ENCODE assay signal across 8 cellular contexts in genomic region chr10:63421591-63421990, GRCh38. TPM values are rescaled to one million over a fixed set of nuclear protein-coding genes. Genes with fewer than 3 reads are reported as not detected.
DNase-seq lines count a peak whose midpoint lies in the region; ATAC-seq and TF ChIP-seq lines count a peak whose summit lies in the region.

No MANE protein-coding gene starts in this region.

- no peaks in the 10 kb centered on the region for H3K36me3 ChIP-seq in osteoblast (ENCODE audit: insufficient read depth, low read length)

- ATAC-seq in GM18502 (IDR thresholded peaks at IDR 0.05; ENCODE audit: poor library complexity, unreplicated experiment) = peak; percentile 98
- ATAC-seq in GM21529 (IDR thresholded peaks at IDR 0.05; ENCODE audit: unreplicated experiment) = peak; percentile 98
- ATAC-seq in effector memory CD8-positive, alpha-beta T cell (replicated peaks) = peak; percentile 94

- H3K27ac ChIP-seq in osteoblast (ENCODE audit: low read depth, low read length) = no peak overlapping the region

- H3K4me3 ChIP-seq in Jurkat, Clone E6-1 (ENCODE audit: low read length) = no peak overlapping the region
- H3K4me3 ChIP-seq in osteoblast (ENCODE audit: insufficient read depth, low read length) = no peak overlapping the region

- peaks cover 96% of the 10 kb centered on the region for H3K79me2 ChIP-seq in osteoblast (ENCODE audit: insufficient read depth, low read length)

- DNase-seq in Jurkat, Clone E6-1 (ENCODE audit: low read depth, low spot score) = peak; percentile 21
- DNase-seq in effector memory CD8-positive, alpha-beta T cell = no peak
- DNase-seq in COLO668 (lab: John Stamatoyannopoulos, UW; ENCODE audit: unreplicated experiment) (no peak), osteoblast (ENCODE audit: insufficient read length, low spot score, missing footprints) (no peak), LoVo (ENCODE audit: low spot score) (no peak)
- DNase-seq in activated effector memory CD4-positive, alpha-beta T cell treated with anti-CD3 and anti-CD28 coated beads, Interleukin-2, amount 50 U/mL, for 16 hours = no peak

- H3K27ac Mint-ChIP-seq in effector memory CD8-positive, alpha-beta T cell = peak overlapping the region; percentile 71 to 93

- H3K27me3 ChIP-seq in osteoblast (ENCODE audit: insufficient read depth, low read length) = no peaks in the 10 kb centered on the region

- H3K27me3 Mint-ChIP-seq in effector memory CD8-positive, alpha-beta T cell = no peaks in the 10 kb centered on the region

- no peak overlapping the region for H2AFZ ChIP-seq in osteoblast (ENCODE audit: low read length)

- TF ChIP-seq CTCF in osteoblast (IDR thresholded peaks at IDR 0.05; ENCODE audit: extremely low read depth, low read depth, low read length) = no peak

- H3K36me3 Mint-ChIP-seq in effector memory CD8-positive, alpha-beta T cell (ENCODE audit: insufficient read depth) = no peaks in the 10 kb centered on the region

- H3K4me1 Mint-ChIP-seq in effector memory CD8-positive, alpha-beta T cell (ENCODE audit: low read depth in 2 of 2) = peaks cover 13 to 38% of the 10 kb centered on the region in 2 donors

- no peak overlapping the region for H3K4me2 ChIP-seq in osteoblast (ENCODE audit: insufficient read depth, low read length)

- H3K9me3 ChIP-seq in osteoblast (ENCODE audit: low read depth, low read length) = no peaks in the 10 kb centered on the region

- H4K20me1 ChIP-seq in osteoblast (ENCODE audit: insufficient read depth, low read length) = peaks cover 3% of the 10 kb centered on the region

- peak overlapping the region; percentile 35 to 49 for H3K4me3 Mint-ChIP-seq in effector memory CD8-positive, alpha-beta T cell

- no peaks in the 10 kb centered on the region for H3K4me1 ChIP-seq in osteoblast (ENCODE audit: insufficient read depth, low read length)

- no peaks in the 10 kb centered on the region for H3K9me3 Mint-ChIP-seq in effector memory CD8-positive, alpha-beta T cell

RNA-seq across cellular contexts. Expression of gene JMJD1C, which starts 44.2 kb away (rescaled TPM):
- 29.2 TPM for polyA plus RNA-seq in Jurkat, Clone E6-1 (2012; ENCODE audit: insufficient read depth, insufficient read length)
- total RNA-seq in osteoblast = 92.6 and 105 TPM in 2 replicates
